ENCODE assay signal across 30 cellular contexts in the genomic region with DNA sequence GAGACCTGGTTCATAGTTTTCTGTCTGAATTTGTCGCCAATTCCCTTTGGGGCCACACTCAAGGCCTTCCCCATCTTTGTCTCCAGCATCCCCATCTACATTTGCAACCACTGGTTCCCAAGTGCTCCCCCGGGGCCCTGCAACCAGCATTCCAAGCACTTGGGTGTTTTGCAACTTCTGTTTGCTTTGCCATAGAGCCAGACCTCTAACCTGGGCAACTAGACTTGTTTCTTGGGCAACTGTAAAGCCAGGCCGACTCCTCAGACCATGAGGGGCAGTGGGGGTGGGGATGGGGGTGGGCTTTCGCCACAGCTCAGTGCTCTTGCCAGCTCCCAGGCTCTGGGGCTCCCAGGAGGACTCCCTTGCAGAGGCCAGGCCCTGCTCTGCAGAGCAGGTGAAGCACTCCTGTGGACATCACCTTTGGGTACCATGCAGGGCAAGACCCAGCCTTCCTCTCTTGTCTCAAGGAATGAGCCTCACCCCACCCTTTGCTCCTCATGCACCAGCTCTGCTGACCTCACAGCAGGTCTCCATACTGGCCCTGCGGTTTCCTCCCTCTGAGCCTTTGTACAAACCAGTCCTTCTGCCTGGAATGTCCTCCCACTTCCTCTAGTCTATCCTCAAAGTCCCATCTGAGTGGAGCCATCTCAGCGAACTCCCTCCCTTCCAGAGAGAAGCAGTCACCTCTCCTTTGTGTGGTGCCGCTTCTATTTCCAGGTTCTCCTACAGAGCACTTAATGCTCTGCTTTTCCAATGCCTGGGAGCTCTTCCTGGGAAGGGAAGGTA.
"Had no signal": no experiment of that assay in that cellular context is flagged by ENCODE, and none has a peak within 500 bp of the region (broad histone marks: within the 10 kb centered on the region; RNA-seq: fewer than 3 reads in every experiment).

No MANE protein-coding gene starts in this region.

- H3K27ac ChIP-seq: esophagus muscularis mucosa, foreskin keratinocyte, heart left ventricle, left lung, pancreas, prostate gland, sigmoid colon had no signal

- H3K4me1 ChIP-seq: foreskin keratinocyte, left lung, pancreas, prostate gland, sigmoid colon had no signal

- ATAC-seq: activated T-cell treated with anti-CD3 and anti-CD28 coated beads, Interleukin-2, amount 50 U/mL, for 4 hours; activated T-helper 17 cell treated with anti-CD3 and anti-CD28 coated beads, Interleukin-2, amount 50 U/mL, for 72 hours; foreskin keratinocyte; heart left ventricle; left lung; pancreas; stimulated activated memory B cell treated with anti-CD40 and anti-IgM and Interleukin-4, amounts not matched to agents 10 μg/mL and 1 μg/mL and 100 μg/mL, for 72 hours; stimulated activated naive CD8-positive, alpha-beta T cell treated with anti-CD3 and anti-CD28 coated beads, Interleukin-15, amount 100 ng/mL, for 72 hours had no signal

- H3K36me3 ChIP-seq: esophagus muscularis mucosa, heart left ventricle, left lung, pancreas, prostate gland, sigmoid colon, thyroid gland had no signal

- H3K4me3 ChIP-seq: esophagus muscularis mucosa, heart left ventricle, left lung, lung, pancreas, prostate gland, sigmoid colon, thyroid gland had no signal

- H3K27me3 ChIP-seq: esophagus muscularis mucosa, foreskin keratinocyte, pancreas, sigmoid colon, thyroid gland had no signal

- H3K9me3 ChIP-seq: esophagus muscularis mucosa, heart left ventricle, left lung, pancreas, prostate gland, sigmoid colon, thyroid gland had no signal

- DNase-seq: activated CD4-positive, alpha-beta memory T cell treated with anti-CD3 and anti-CD28 coated beads, Interleukin-2, amount 10 ng/mL, durations not matched to agents 7 days and 5 days; activated CD4-positive, alpha-beta T cell treated with anti-CD3 and anti-CD28 coated beads, Interleukin-2, amount 10 ng/mL, durations not matched to agents 24 days and 14 days; activated CD4-positive, CD25-positive, alpha-beta regulatory T cell treated with anti-CD3 and anti-CD28 coated beads, Interleukin-2, amount 50 U/mL, for 72 hours; activated CD8-positive, alpha-beta memory T cell treated with anti-CD3 and anti-CD28 coated beads, Interleukin-2, amount 50 U/mL, for 48 hours; activated gamma-delta T cell treated with Interleukin-2 at 50 U/mL for 16 hours; activated naive CD4-positive, alpha-beta T cell treated with anti-CD3 and anti-CD28 coated beads, Interleukin-2, amount 50 U/mL, for 16 hours; activated T-cell treated with anti-CD3 and anti-CD28 coated beads, Interleukin-2, amount 50 U/mL, for 4 hours; amygdala; effector CD4-positive, alpha-beta T cell; foreskin keratinocyte; heart left ventricle; hypothalamus; immature natural killer cell; left lung; nucleus accumbens; pancreas; sigmoid colon; small intestine; stimulated activated CD4-positive, alpha-beta T cell treated with anti-CD3 and anti-CD28 coated beads, Interleukin-1b, Interleukin-23, amount 100 ng/mL, for 48 hours; stimulated activated CD4-positive, alpha-beta T cell treated with anti-CD3 and anti-CD28 coated beads, Interleukin-4, amount 100 ng/mL, for 4 hours; stimulated activated CD8-positive, alpha-beta memory T cell treated with anti-CD3 and anti-CD28 coated beads, Interleukin-4, amount 100 ng/mL, for 48 hours; stimulated activated naive CD8-positive, alpha-beta T cell treated with anti-CD3 and anti-CD28 coated beads, Interleukin-15, amount 100 ng/mL, for 72 hours; substantia nigra; T-helper 2 cell; thyroid gland had no signal
